18 cellular contexts compared by ENCODE assay signal in the genomic region with DNA sequence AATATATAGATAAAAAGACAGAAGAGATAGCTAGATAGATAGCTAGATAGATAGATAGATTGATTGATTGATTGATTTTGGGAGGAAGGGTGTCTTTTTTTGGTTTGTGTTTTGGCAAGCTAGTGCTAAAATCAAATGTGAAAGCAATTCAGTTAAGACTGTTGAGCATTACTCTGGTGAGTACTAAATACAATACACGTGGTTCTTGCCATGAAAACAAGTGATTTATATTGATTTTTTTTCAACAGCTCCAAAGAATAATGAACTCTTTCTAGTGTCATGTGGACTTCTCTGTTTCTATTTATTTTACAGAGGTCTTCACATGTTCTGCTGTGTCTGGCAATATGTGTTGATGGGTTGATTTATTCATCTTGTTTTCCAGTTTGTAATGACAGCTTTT.
"Had no signal": no experiment of that assay in that cellular context is flagged by ENCODE, and none has a peak within 500 bp of the region (broad histone marks: within the 10 kb centered on the region; RNA-seq: fewer than 3 reads in every experiment).

No MANE protein-coding gene starts in this region.

- H3K27me3 ChIP-seq: esophagus muscularis mucosa, gastroesophageal sphincter, right atrium auricular region had no signal

- H3K27ac Mint-ChIP-seq: naive B cell had no signal

- H3K4me1 Mint-ChIP-seq: naive B cell had no signal

- ATAC-seq: gastroesophageal sphincter, left cardiac atrium, left ventricle myocardium superior had no signal

- H3K4me3 ChIP-seq: esophagus muscularis mucosa, gastroesophageal sphincter, lung, right atrium auricular region had no signal

- H3K36me3 Mint-ChIP-seq: naive B cell had no signal

- H3K4me3 Mint-ChIP-seq: naive B cell had no signal

- H3K36me3 ChIP-seq: esophagus muscularis mucosa, gastroesophageal sphincter, right atrium auricular region had no signal

- H3K9me3 Mint-ChIP-seq: nephron progenitor cell had no signal

- H3K27ac ChIP-seq: epithelial cell of prostate, esophagus muscularis mucosa, gastroesophageal sphincter, right atrium auricular region had no signal

- DNase-seq: effector memory CD4-positive, alpha-beta T cell; glutamatergic neuron; kidney; left cardiac atrium; left ventricle myocardium superior; mesenchymal stem cell; midbrain; naive B cell; nephron progenitor cell; posterior cingulate gyrus; small intestine; stimulated activated CD4-positive, alpha-beta T cell treated with anti-CD3 and anti-CD28 coated beads, Interleukin-12 subunit alpha, Interleukin-12 subunit beta, amount 100 ng/mL, for 4 hours; stimulated activated naive CD4-positive, alpha-beta T cell treated with Interleukin-2 at 50 U/mL for 16 hours had no signal

- H3K4me1 ChIP-seq: esophagus muscularis mucosa, gastroesophageal sphincter, right atrium auricular region had no signal

- H3K9me3 ChIP-seq: esophagus muscularis mucosa, gastroesophageal sphincter, right atrium auricular region had no signal
